21 cellular contexts compared by ENCODE assay signal in genomic region chr1:159250817-159251216, GRCh38. TPM values are rescaled to one million over a fixed set of nuclear protein-coding genes. Genes with fewer than 3 reads are reported as not detected.
A peak's percentile ranks its signal among the peaks of the same experiment; 100 is the strongest.
DNase-seq lines count a peak whose midpoint lies in the region; ATAC-seq, FAIRE-seq and TF ChIP-seq lines count a peak whose summit lies in the region.
"Had no signal": no experiment of that assay in that cellular context is flagged by ENCODE, and none has a peak within 500 bp of the region (broad histone marks: within the 10 kb centered on the region; RNA-seq: fewer than 3 reads in every experiment).

No MANE protein-coding gene starts in this region.

- intact Hi-C loops in endothelial cell of umbilical vein (cut with micrococcal nuclease): loop anchor here (1.0 to 10.0 kb wide), 6 partner anchors 64 to 640 kb away; no protein-coding TSS in a partner anchor

- peak in 1 of 2 experiments; percentile 9 for DNase-seq in A549 (ENCODE audit: low read depth in 1 of 2, low spot score in 1 of 2)
- peak; percentile 28 for DNase-seq in EL
- DNase-seq in NOMO-1 treated with dmso at 0.1 percent for 144 hours (lab: John Stamatoyannopoulos, UW; ENCODE audit: unreplicated experiment): peak; percentile 31
- DNase-seq in endothelial cell of umbilical vein (ENCODE audit: low read depth, low spot score): peak; percentile 28
- DNase-seq in GM23248: no peak
- DNase-seq in NCI-H2107 treated with DMSO at 0.1 percent for 48 hours (lab: John Stamatoyannopoulos, UW; ENCODE audit: unreplicated experiment): no peak
- DNase-seq in kidney tubule cell (ENCODE audit: low spot score): no peak
- DNase-seq in activated CD4-positive, alpha-beta T cell treated with anti-CD3 and anti-CD28 coated beads, Interleukin-2, amount 10 ng/mL, durations not matched to agents 7 days and 5 days: no peak
- DNase-seq: activated CD4-positive, alpha-beta memory T cell treated with anti-CD3 and anti-CD28 coated beads for 36 hours; activated naive CD8-positive, alpha-beta T cell treated with anti-CD3 and anti-CD28 coated beads, Interleukin-2, amount 50 U/mL, for 24 hours; central memory CD4-positive, alpha-beta T cell; foreskin melanocyte; mesenchymal stem cell; MM.1S; NCI-H2029 treated with DMSO at 0.1 percent for 48 hours; stimulated activated CD4-positive, alpha-beta T cell treated with anti-CD3 and anti-CD28 coated beads, Interleukin-15, amount 100 ng/mL, for 24 hours had no signal

- TF ChIP-seq POLR2A in A549 (IDR thresholded peaks at IDR 0.05; ENCODE audit: low read length) (no peak), endothelial cell of umbilical vein (IDR thresholded peaks at IDR 0.05; ENCODE audit: low read depth, low read length) (no peak)

- H3K9me3 Mint-ChIP-seq in activated CD4-positive, alpha-beta T cell treated with anti-CD3 and anti-CD28 coated beads, Interleukin-2, amount 10 ng/mL, durations not matched to agents 7 days and 5 days: peaks cover 3% of the 10 kb centered on the region

- in situ Hi-C loops in GM23248 (cut with MboI): no loop called here

- H3K27me3 ChIP-seq in endothelial cell of umbilical vein (ENCODE audit: control insufficient read depth in 2 of 2, insufficient read depth in 2 of 2, low read length in 2 of 2) (no peaks in the 10 kb centered on the region), GM23248 (replicated peaks; ENCODE audit: insufficient read depth) (no peaks in the 10 kb centered on the region)

- H3K79me2 ChIP-seq in endothelial cell of umbilical vein (ENCODE audit: control insufficient read depth, insufficient read depth, low read length) (no peaks in the 10 kb centered on the region), GM23248 (ENCODE audit: insufficient read depth) (no peaks in the 10 kb centered on the region)

- H2AFZ ChIP-seq in endothelial cell of umbilical vein (ENCODE audit: low read depth, low read length) (peak overlapping the region; percentile 40), GM23248 (no peak overlapping the region)

- H3F3A ChIP-seq in GM23248 (ENCODE audit: insufficient read depth): no peaks in the 10 kb centered on the region

- no peak overlapping the region for H3K4me2 ChIP-seq in A549
- H3K4me2 ChIP-seq in endothelial cell of umbilical vein (ENCODE audit: insufficient read depth, low read length): no peak overlapping the region
- no peak overlapping the region for H3K4me2 ChIP-seq in GM23248 (ENCODE audit: unreplicated experiment)

- H3K9ac ChIP-seq in endothelial cell of umbilical vein (replicated peaks; ENCODE audit: extremely low read depth, insufficient read depth, low read length) (no peak overlapping the region), GM23248 (no peak overlapping the region)

- H3K4me1 ChIP-seq in A549 (no peaks in the 10 kb centered on the region), endothelial cell of umbilical vein (ENCODE audit: control insufficient read depth, extremely low read depth, insufficient read depth, low read length) (no peaks in the 10 kb centered on the region), GM23248 (ENCODE audit: insufficient read depth) (no peaks in the 10 kb centered on the region)

- TF ChIP-seq RAD21 in A549 (conservative IDR thresholded peaks at IDR 0.05 in 1 of 2, IDR thresholded peaks at IDR 0.05 in 1 of 2): peak; percentile 21 to 56; a peak in 2 of 5 replicates

- H3K27ac Mint-ChIP-seq in activated CD4-positive, alpha-beta T cell treated with anti-CD3 and anti-CD28 coated beads, Interleukin-2, amount 10 ng/mL, durations not matched to agents 7 days and 5 days: no peak overlapping the region
- H3K27ac Mint-ChIP-seq: activated CD4-positive, alpha-beta memory T cell treated with anti-CD3 and anti-CD28 coated beads for 36 hours; activated naive CD8-positive, alpha-beta T cell treated with anti-CD3 and anti-CD28 coated beads, Interleukin-2, amount 50 U/mL, for 24 hours; B cell had no signal

- no peaks in the 10 kb centered on the region for H3K9me1 ChIP-seq in endothelial cell of umbilical vein (replicated peaks; ENCODE audit: control insufficient read depth, extremely low read depth, insufficient read depth, low read length)

- H3K27me3 Mint-ChIP-seq in activated CD4-positive, alpha-beta T cell treated with anti-CD3 and anti-CD28 coated beads, Interleukin-2, amount 10 ng/mL, durations not matched to agents 7 days and 5 days: peaks cover 3% of the 10 kb centered on the region

- CTCF ChIA-PET in A549 (lab: Yijun Ruan, JAX) (no interaction called here), endothelial cell of umbilical vein (lab: Charles Lee) (interaction anchor here (0.7 to 1.2 kb wide), 5 partner anchors 10 to 547 kb away, joined by 3 to 12 read pairs (median 6); partner anchors contain the start of gene DUSP23)
- CTCF ChIA-PET in activated CD4-positive, alpha-beta T cell treated with anti-CD3 and anti-CD28 coated beads, Interleukin-2, amount 10 ng/mL, durations not matched to agents 7 days and 5 days (lab: Charles Lee): no interaction called here

- no peaks in the 10 kb centered on the region for H3K4me1 Mint-ChIP-seq in activated CD4-positive, alpha-beta T cell treated with anti-CD3 and anti-CD28 coated beads, Interleukin-2, amount 10 ng/mL, durations not matched to agents 7 days and 5 days
- H3K4me1 Mint-ChIP-seq: activated naive CD8-positive, alpha-beta T cell treated with anti-CD3 and anti-CD28 coated beads, Interleukin-2, amount 50 U/mL, for 24 hours; B cell had no signal

- no peaks in the 10 kb centered on the region for H3K9me2 ChIP-seq in GM23248 (ENCODE audit: insufficient read depth)

- no peak; a peak in 1 of 6 replicates for ATAC-seq in A549
- ATAC-seq: activated naive CD8-positive, alpha-beta T cell treated with anti-CD3 and anti-CD28 coated beads, Interleukin-2, amount 50 U/mL, for 24 hours had no signal

- no peak overlapping the region for H3K27ac ChIP-seq in A549
- no peak overlapping the region for H3K27ac ChIP-seq in endothelial cell of umbilical vein (ENCODE audit: insufficient read depth, low read depth, low read length)
- no peak overlapping the region for H3K27ac ChIP-seq in GM23248
- H3K27ac ChIP-seq: SK-N-MC had no signal

- BruUV-seq in endothelial cell of umbilical vein (replicated peaks; lab: Mats Ljungman, UMichigan): no TSS peak

- FAIRE-seq in A549 (lab: Jason Lieb, UNC): no peak
- peak; percentile 77 for FAIRE-seq in endothelial cell of umbilical vein (lab: Jason Lieb, UNC)
- FAIRE-seq: H54, HTR-8/SVneo had no signal

- no peaks in the 10 kb centered on the region for H3K36me3 Mint-ChIP-seq in activated CD4-positive, alpha-beta T cell treated with anti-CD3 and anti-CD28 coated beads, Interleukin-2, amount 10 ng/mL, durations not matched to agents 7 days and 5 days (ENCODE audit: low read depth)
- H3K36me3 Mint-ChIP-seq: activated CD4-positive, alpha-beta memory T cell treated with anti-CD3 and anti-CD28 coated beads for 36 hours had no signal

- peaks cover 10% of the 10 kb centered on the region; the same call in 2 of the 3 replicates for H3K9me3 ChIP-seq in A549
- H3K9me3 ChIP-seq in endothelial cell of umbilical vein (replicated peaks; ENCODE audit: control insufficient read depth, insufficient read depth, low read length): no peaks in the 10 kb centered on the region
- H3K9me3 ChIP-seq in GM23248 (ENCODE audit: low read depth): no peaks in the 10 kb centered on the region

- dilution Hi-C loops in endothelial cell of umbilical vein (cut with MboI; ENCODE audit: extremely low pct_ligation_motif_present, low sequenced_read_pairs): no loop called here

- WGBS in A549 (ENCODE audit: missing lambda C conversion rate): 22% methylated on average over 8 of the region's 8 CpGs
- 25 to 34% methylated on average over 8 of the region's 8 CpGs for WGBS in GM23248 (ENCODE audit: low coverage in 1 of 2, low lambda C conversion rate in 2 of 2, missing lambda C conversion rate in 2 of 2), 2 experiments

- no peaks in the 10 kb centered on the region for H3K36me3 ChIP-seq in endothelial cell of umbilical vein (ENCODE audit: control insufficient read depth in 2 of 2, extremely low read depth in 1 of 2, insufficient read depth in 2 of 2, low read length in 2 of 2)
- no peaks in the 10 kb centered on the region for H3K36me3 ChIP-seq in GM23248 (ENCODE audit: low read depth)

- no peak overlapping the region for H3K4me3 ChIP-seq in A549
- no peak overlapping the region for H3K4me3 ChIP-seq in endothelial cell of umbilical vein (replicated peaks in 1 of 3; ENCODE audit: insufficient read depth in 1 of 3, low read depth in 1 of 3, low read length in 3 of 3)
- no peak overlapping the region for H3K4me3 ChIP-seq in GM23248
- H3K4me3 ChIP-seq: SK-N-MC had no signal

- H3K4me3 Mint-ChIP-seq in activated CD4-positive, alpha-beta T cell treated with anti-CD3 and anti-CD28 coated beads, Interleukin-2, amount 10 ng/mL, durations not matched to agents 7 days and 5 days: no peak overlapping the region
- H3K4me3 Mint-ChIP-seq: activated CD4-positive, alpha-beta memory T cell treated with anti-CD3 and anti-CD28 coated beads for 36 hours; activated naive CD8-positive, alpha-beta T cell treated with anti-CD3 and anti-CD28 coated beads, Interleukin-2, amount 50 U/mL, for 24 hours; B cell had no signal

- H4K20me1 ChIP-seq in endothelial cell of umbilical vein (replicated peaks; ENCODE audit: control insufficient read depth, extremely low read depth, insufficient read depth, low read length): no peaks in the 10 kb centered on the region
- no peaks in the 10 kb centered on the region for H4K20me1 ChIP-seq in GM23248 (ENCODE audit: insufficient read depth)

- POLR2A ChIA-PET in A549 (lab: Yijun Ruan, JAX): no interaction called here
- POLR2A ChIA-PET in endothelial cell of umbilical vein (lab: Charles Lee): no interaction called here
- POLR2A ChIA-PET in activated CD4-positive, alpha-beta T cell treated with anti-CD3 and anti-CD28 coated beads, Interleukin-2, amount 10 ng/mL, durations not matched to agents 7 days and 5 days (lab: Charles Lee): no interaction called here

- TF ChIP-seq CTCF in A549 (IDR thresholded peaks at IDR 0.05) (no peak), endothelial cell of umbilical vein (IDR thresholded peaks at IDR 0.05; ENCODE audit: extremely low read depth in 1 of 2, insufficient read depth in 1 of 2, low read depth in 1 of 2, low read length in 2 of 2) (peak; percentile 21 to 38)

- no peak for TF ChIP-seq EP300 in A549 (IDR thresholded peaks at IDR 0.05)

RNA-seq across cellular contexts. Expression of gene ACKR1, which starts 46.1 kb away (rescaled TPM):
- not detected in 2 replicates for polyA plus RNA-seq in A549 (2011; rRNA removed)
- polyA plus RNA-seq in A549 (2012; cell fraction: cytosol; rRNA removed): not detected in 2 replicates
- polyA plus RNA-seq in A549 (2012; cell fraction: nucleus; rRNA removed): 0.04 TPM in 1 of 2 replicates, not detected in the other
- not detected in 3 replicates for polyA plus RNA-seq in A549 (2017; fragmentation: RNase III; extraction: RNeasy Plus Mini Kit Qiagen cat#74134 plus additional on column Dnase treatment)
- polyA minus RNA-seq in A549 (2011; rRNA and poly(A)+ RNA removed): not detected in 2 replicates
- 0.15 and 0.85 TPM in 2 replicates for total RNA-seq in endothelial cell of umbilical vein
- 1.3 and 1.4 TPM in 2 replicates for polyA plus RNA-seq in endothelial cell of umbilical vein
- 0.93 and 1.0 TPM in 2 replicates for polyA plus RNA-seq in endothelial cell of umbilical vein (2011; cell fraction: cytosol; rRNA removed)
- polyA plus RNA-seq in endothelial cell of umbilical vein (2011; cell fraction: nucleus; rRNA removed): 4.1 and 5.0 TPM in 2 replicates
- 0.52 and 0.82 TPM in 2 replicates for polyA plus RNA-seq in endothelial cell of umbilical vein (2012)
- 0.51 and 1.4 TPM in 2 replicates for polyA minus RNA-seq in endothelial cell of umbilical vein
- polyA minus RNA-seq in endothelial cell of umbilical vein (2011; cell fraction: cytosol; rRNA and poly(A)+ RNA removed): not detected
- 0.43 and 1.8 TPM in 2 replicates for polyA minus RNA-seq in endothelial cell of umbilical vein (2011; cell fraction: nucleus; rRNA and poly(A)+ RNA removed)
- not detected in 2 replicates for total RNA-seq in GM23248 (2014; rRNA removed; shearing (Covaris generic))
- polyA plus RNA-seq in GM23248 (2016; fragmentation: Nextera tagmentation; extraction: Ambion mirVana): not detected in 2 replicates
- total RNA-seq in activated CD4-positive, alpha-beta T cell treated with anti-CD3 and anti-CD28 coated beads, Interleukin-2, amount 10 ng/mL, durations not matched to agents 7 days and 5 days: not detected
- total RNA-seq: activated CD4-positive, alpha-beta memory T cell treated with anti-CD3 and anti-CD28 coated beads for 36 hours; B cell had no signal

RNA-seq across cellular contexts. Expression of gene FCER1A, which starts 51.3 kb away (rescaled TPM):
- polyA plus RNA-seq in A549 (2011; rRNA removed) (0.08 and 0.10 TPM in 2 replicates), A549 (2017; fragmentation: RNase III; extraction: RNeasy Plus Mini Kit Qiagen cat#74134 plus additional on column Dnase treatment) (not detected in 3 replicates), endothelial cell of umbilical vein (not detected in 2 replicates), GM23248 (2016; fragmentation: Nextera tagmentation; extraction: Ambion mirVana) (not detected in 2 replicates)
- polyA plus RNA-seq in A549 (2012; cell fraction: cytosol; rRNA removed): not detected in 2 replicates
- polyA plus RNA-seq in A549 (2012; cell fraction: nucleus; rRNA removed): not detected in 2 replicates
- not detected in 2 replicates for polyA minus RNA-seq in A549 (2011; rRNA and poly(A)+ RNA removed)
- not detected in 2 replicates for total RNA-seq in endothelial cell of umbilical vein
- polyA plus RNA-seq in endothelial cell of umbilical vein (2011; cell fraction: cytosol; rRNA removed): not detected in 2 replicates
- polyA plus RNA-seq in endothelial cell of umbilical vein (2011; cell fraction: nucleus; rRNA removed): not detected in 2 replicates
- polyA plus RNA-seq in endothelial cell of umbilical vein (2012): not detected in 2 replicates
- not detected in 2 replicates for polyA minus RNA-seq in endothelial cell of umbilical vein
- not detected for polyA minus RNA-seq in endothelial cell of umbilical vein (2011; cell fraction: cytosol; rRNA and poly(A)+ RNA removed)
- not detected in 2 replicates for polyA minus RNA-seq in endothelial cell of umbilical vein (2011; cell fraction: nucleus; rRNA and poly(A)+ RNA removed)
- total RNA-seq in GM23248 (2014; rRNA removed; shearing (Covaris generic)): not detected in 2 replicates
- total RNA-seq in activated CD4-positive, alpha-beta T cell treated with anti-CD3 and anti-CD28 coated beads, Interleukin-2, amount 10 ng/mL, durations not matched to agents 7 days and 5 days: not detected
- total RNA-seq: activated CD4-positive, alpha-beta memory T cell treated with anti-CD3 and anti-CD28 coated beads for 36 hours; B cell had no signal
- polyA plus RNA-seq: neural cell had no signal

Comparison
In these comparisons a context has a peak if more than half of its experiments do, and no peak if none do; other contexts are left out.
1. DNase-seq: peak in EL (single experiment), NOMO-1 treated with dmso at 0.1 percent for 144 hours (single experiment) and endothelial cell of umbilical vein (single experiment); none in GM23248 (single experiment), NCI-H2107 treated with DMSO at 0.1 percent for 48 hours (single experiment), kidney tubule cell (single experiment) and activated CD4-positive, alpha-beta T cell treated with anti-CD3 and anti-CD28 coated beads, Interleukin-2, amount 10 ng/mL, durations not matched to agents 7 days and 5 days (single experiment).